ENCODE assay signal across 9 cellular contexts in the genomic region with DNA sequence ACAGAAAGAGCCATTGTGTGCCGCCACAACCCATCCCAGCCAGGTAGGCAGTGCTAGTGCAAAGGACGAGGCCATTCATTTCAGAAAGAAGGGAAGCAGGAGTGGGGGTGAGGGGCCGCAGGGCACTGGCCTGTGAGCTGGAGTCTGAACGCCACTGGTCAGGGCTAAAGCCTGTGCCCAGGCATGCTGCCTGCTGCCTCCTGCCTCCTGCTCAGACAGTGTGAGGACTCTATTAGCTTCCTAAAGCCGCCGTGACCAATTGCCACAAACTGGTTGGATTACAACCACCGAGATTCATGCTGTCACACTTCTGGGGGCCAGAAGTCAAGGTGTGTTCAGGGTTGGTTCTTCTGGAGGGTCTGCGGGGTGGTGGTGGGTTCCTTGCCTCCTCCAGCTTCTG. TPM values are rescaled to one million over a fixed set of nuclear protein-coding genes. Genes with fewer than 3 reads are reported as not detected.
"Had no signal": no experiment of that assay in that cellular context is flagged by ENCODE, and none has a peak within 500 bp of the region (broad histone marks: within the 10 kb centered on the region; RNA-seq: fewer than 3 reads in every experiment).

No MANE protein-coding gene starts in this region.

- H3K36me3 ChIP-seq: HAP-1 had no signal

- H3K27ac ChIP-seq: GM23248, HL-60 had no signal

- H2AFZ ChIP-seq: GM23248 had no signal

- H3K4me3 ChIP-seq: GM23248, HAP-1 had no signal

- H3K9me3 ChIP-seq: HAP-1 had no signal

- H3K9ac ChIP-seq: GM23248 had no signal

- H3K4me1 ChIP-seq: HAP-1 had no signal

- FAIRE-seq: HepG2 had no signal

- DNase-seq: GM23248, GOT3, H7, HFFc6, KBM-7 had no signal

RNA-seq across cellular contexts. Expression of gene ACKR3, which starts 21.2 kb away (rescaled TPM):
- total RNA-seq: HepG2, HT1080 had no signal
- polyA plus RNA-seq: HepG2 had no signal
